Comparison of ENCODE assay signal across 22 cellular contexts in the genomic region with DNA sequence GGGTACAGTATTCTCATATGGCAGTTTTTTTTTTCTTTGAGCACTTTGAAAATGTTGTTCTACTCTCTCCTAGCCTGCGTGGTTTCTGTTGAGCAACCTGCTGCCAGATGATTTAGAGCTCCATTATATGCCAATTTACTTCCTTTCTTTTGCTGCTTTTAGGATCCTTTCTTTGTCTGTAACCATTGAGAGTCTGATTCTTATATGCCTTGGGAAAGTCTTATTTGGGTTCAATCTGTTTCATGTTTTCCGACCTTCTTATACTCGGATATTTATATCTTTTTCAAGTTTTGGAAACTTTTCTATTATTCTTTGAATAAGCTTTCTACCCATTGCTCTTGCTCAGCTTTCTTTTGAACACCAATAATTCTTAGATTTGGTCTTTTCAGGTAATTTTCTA.
"Had no signal": no experiment of that assay in that cellular context is flagged by ENCODE, and none has a peak within 500 bp of the region (broad histone marks: within the 10 kb centered on the region; RNA-seq: fewer than 3 reads in every experiment).

No MANE protein-coding gene starts in this region.

- H3K27ac ChIP-seq: brain microvascular endothelial cell, coronary artery, dorsolateral prefrontal cortex had no signal

- H3K4me3 ChIP-seq: coronary artery, dorsolateral prefrontal cortex had no signal

- H3K27me3 ChIP-seq: brain microvascular endothelial cell, dorsolateral prefrontal cortex had no signal

- H3K36me3 ChIP-seq: brain microvascular endothelial cell had no signal

- DNase-seq: activated CD4-positive, alpha-beta T cell treated with anti-CD3 and anti-CD28 coated beads for 1 hour; activated CD4-positive, alpha-beta T cell treated with anti-CD3 and anti-CD28 coated beads for 4 hours; activated CD4-positive, alpha-beta T cell treated with anti-CD3 and anti-CD28 coated beads, Interleukin-2, amount 10 ng/mL, durations not matched to agents 7 days and 5 days; activated CD4-positive, alpha-beta T cell treated with anti-CD3 and anti-CD28 coated beads, Interleukin-2, amount 50 U/mL, for 48 hours; activated CD8-positive, alpha-beta memory T cell treated with anti-CD3 and anti-CD28 coated beads for 24 hours; activated CD8-positive, alpha-beta T cell treated with anti-CD3 and anti-CD28 coated beads for 36 hours; activated effector memory CD4-positive, alpha-beta T cell treated with Interleukin-2 at 50 U/mL for 16 hours; activated gamma-delta T cell treated with Interleukin-2 at 50 U/mL for 16 hours; activated naive CD4-positive, alpha-beta T cell treated with anti-CD3 and anti-CD28 coated beads, Interleukin-2, amount 50 U/mL, for 16 hours; activated naive CD4-positive, alpha-beta T cell treated with Interleukin-2 at 50 U/mL for 16 hours; activated T-cell treated with anti-CD3 and anti-CD28 coated beads, Interleukin-2, amount 50 U/mL, for 4 hours; amniotic stem cell; anterior cingulate cortex; brain microvascular endothelial cell; dorsolateral prefrontal cortex; effector memory CD4-positive, alpha-beta T cell; endodermal cell; foreskin fibroblast; head of caudate nucleus; T-helper 17 cell; T1000 had no signal
